ENCODE assay signal across 2 cellular contexts in the genomic region with DNA sequence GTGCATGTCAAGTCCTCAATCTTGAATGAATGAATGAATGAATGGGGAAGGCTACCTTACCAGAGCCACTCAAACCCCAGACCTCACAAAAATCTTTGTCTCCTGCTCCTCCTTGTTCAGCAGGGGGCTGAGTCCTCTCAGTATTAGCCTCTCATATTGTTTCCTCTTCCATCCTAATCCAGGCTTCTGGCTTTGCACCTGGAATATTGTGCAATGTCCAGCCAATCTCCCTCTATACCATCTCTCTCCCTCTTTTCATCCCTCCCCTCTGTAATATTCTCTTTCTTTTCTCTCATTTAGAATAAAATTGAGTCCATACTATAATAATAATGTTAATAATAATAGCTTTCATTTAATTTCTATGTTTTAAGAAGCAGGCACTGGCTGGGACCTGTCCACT.
TF ChIP-seq lines count a peak whose summit lies in the region.

No MANE protein-coding gene starts in this region.

TF ChIP-seq in H1, 55 proteins besides CTCF, POLR2A, EP300 and RAD21:
- TF ChIP-seq CEBPB (IDR thresholded peaks at IDR 0.05; ENCODE audit: low read depth, low read length) (no peak), NANOG (IDR thresholded peaks at IDR 0.05; ENCODE audit: insufficient read depth, low read depth, low read length, poor library complexity, severe bottlenecking) (no peak), EGR1 (IDR thresholded peaks at IDR 0.05; ENCODE audit: borderline replicate concordance, low read depth, low read length) (no peak), SP4 (IDR thresholded peaks at IDR 0.05; ENCODE audit: low read length) (no peak), RXRA (IDR thresholded peaks at IDR 0.05; ENCODE audit: insufficient read depth, low read depth, low read length) (no peak)

TF ChIP-seq in GM12891, 5 proteins besides CTCF, POLR2A, EP300 and RAD21:
- TF ChIP-seq TAF1 (IDR thresholded peaks at IDR 0.05; ENCODE audit: low read depth, low read length) (no peak), SPI1 (IDR thresholded peaks at IDR 0.05; ENCODE audit: low read depth, low read length) (no peak), POLR2AphosphoS5 (IDR thresholded peaks at IDR 0.05; ENCODE audit: low read depth, low read length) (no peak), PAX5 (IDR thresholded peaks at IDR 0.05; ENCODE audit: insufficient read depth, low read length, severe bottlenecking) (no peak), POU2F2 (IDR thresholded peaks at IDR 0.05; ENCODE audit: low read depth, low read length) (no peak)
